21 cellular contexts compared by ENCODE assay signal in the genomic region with DNA sequence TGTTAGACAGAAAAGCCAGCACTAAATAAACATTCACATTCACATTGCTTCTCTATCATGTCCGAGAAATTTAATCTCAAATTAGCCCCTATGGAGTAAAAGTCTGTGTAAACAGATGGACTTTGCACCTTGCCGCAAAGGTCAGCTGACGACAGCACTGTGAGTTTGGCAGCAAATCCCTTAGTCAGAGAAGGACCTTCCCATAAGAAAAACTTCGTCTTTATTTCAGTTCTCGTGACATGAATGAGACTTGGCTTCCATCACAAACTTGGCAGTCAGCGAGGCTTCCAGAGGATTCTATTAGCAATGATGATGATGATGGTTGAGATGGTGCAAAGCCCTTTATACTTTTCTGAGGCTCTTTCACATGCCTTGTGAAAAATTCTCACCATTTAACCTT.
A peak's percentile ranks its signal among the peaks of the same experiment; 100 is the strongest.
DNase-seq lines count a peak whose midpoint lies in the region; ATAC-seq, FAIRE-seq and TF ChIP-seq lines count a peak whose summit lies in the region.
"Had no signal": no experiment of that assay in that cellular context is flagged by ENCODE, and none has a peak within 500 bp of the region (broad histone marks: within the 10 kb centered on the region; RNA-seq: fewer than 3 reads in every experiment).

No MANE protein-coding gene starts in this region.

- FAIRE-seq in small intestine (lab: Jason Lieb, UNC) = no peak

- WGBS in small intestine, 3 donors = 15 to 51% (median 39%) methylated on average over 6 of the region's 6 CpGs

- no peak for TF ChIP-seq CTCF in Peyer's patch (IDR thresholded peaks at IDR 0.05)

- H3K27ac ChIP-seq in Peyer's patch (no peak overlapping the region), small intestine (ENCODE audit: low read depth in 1 of 2, low read length in 1 of 2) (no peak overlapping the region)
- H3K27ac ChIP-seq: esophagus muscularis mucosa, neural progenitor cell, psoas muscle had no signal

- DNase-seq in DMS 273 (lab: John Stamatoyannopoulos, UW; ENCODE audit: unreplicated experiment) (peak; percentile 23), DMS 273 treated with DMSO at 0.1 percent for 48 hours (lab: John Stamatoyannopoulos, UW) (no peak), Peyer's patch (peak in 2 of 3 donors; percentile 60 to 86), kidney tubule cell (ENCODE audit: low spot score) (peak; percentile 41), small intestine (peak; percentile 80), D341Med (ENCODE audit: low spot score) (no peak)
- DNase-seq in activated naive CD4-positive, alpha-beta T cell treated with anti-CD3 and anti-CD28 coated beads, Interleukin-2, amount 50 U/mL, for 16 hours = no peak
- DNase-seq: 8988T; activated T-cell treated with anti-CD3 and anti-CD28 coated beads, Interleukin-2, amount 50 U/mL, for 24 hours; C1 segment of cervical spinal cord; caudate nucleus; midbrain; NCI-H1417; NCI-H524; psoas muscle; stimulated activated CD4-positive, alpha-beta T cell treated with anti-CD3 and anti-CD28 coated beads, Interleukin-4, amount 100 ng/mL, for 4 hours; T1000 had no signal

- H3K4me1 ChIP-seq in Peyer's patch = peaks cover 0 to 10% (median 0%) of the 10 kb centered on the region in 4 donors
- no peaks in the 10 kb centered on the region for H3K4me1 ChIP-seq in small intestine (ENCODE audit: control insufficient read depth in 2 of 2, insufficient read depth in 1 of 2, low read depth in 1 of 2, low read length in 1 of 2)
- H3K4me1 ChIP-seq: psoas muscle had no signal

- H3K4me3 ChIP-seq in Peyer's patch (no peak overlapping the region), small intestine (ENCODE audit: low read depth in 1 of 2, low read length in 2 of 2) (no peak overlapping the region)
- H3K4me3 ChIP-seq: esophagus muscularis mucosa, neural progenitor cell, psoas muscle had no signal

- H3K9me3 ChIP-seq in Peyer's patch = no peaks in the 10 kb centered on the region
- no peaks in the 10 kb centered on the region for H3K9me3 ChIP-seq in small intestine (ENCODE audit: control insufficient read depth, low read depth)
- H3K9me3 ChIP-seq: esophagus muscularis mucosa, psoas muscle had no signal

- ATAC-seq in GM18511 (IDR thresholded peaks at IDR 0.05; ENCODE audit: unreplicated experiment) = no peak
- ATAC-seq: HCT116, psoas muscle had no signal

- H3K27me3 ChIP-seq in Peyer's patch = no peaks in the 10 kb centered on the region
- H3K27me3 ChIP-seq in small intestine (ENCODE audit: control insufficient read depth in 2 of 2, insufficient read depth in 2 of 2, low read length in 2 of 2) = peaks cover 0 to 2% of the 10 kb centered on the region in 2 donors
- H3K27me3 ChIP-seq: esophagus muscularis mucosa, neural progenitor cell had no signal

- H3K36me3 ChIP-seq in Peyer's patch (no peaks in the 10 kb centered on the region), small intestine (ENCODE audit: control insufficient read depth in 2 of 2, insufficient read depth in 2 of 2, low read length in 2 of 2) (no peaks in the 10 kb centered on the region)
- H3K36me3 ChIP-seq: esophagus muscularis mucosa, neural progenitor cell had no signal

- TF ChIP-seq POLR2A in Peyer's patch (IDR thresholded peaks at IDR 0.05) = no peak

Comparison
In these comparisons a context has a peak if more than half of its experiments do, and no peak if none do; other contexts are left out.
1. DNase-seq: peak in DMS 273 (single experiment), Peyer's patch (2 of 3), kidney tubule cell (single experiment) and small intestine (single experiment); none in DMS 273 treated with DMSO at 0.1 percent for 48 hours (single experiment), activated naive CD4-positive, alpha-beta T cell treated with anti-CD3 and anti-CD28 coated beads, Interleukin-2, amount 50 U/mL, for 16 hours (single experiment) and D341Med (single experiment).